Comparison of ENCODE assay signal across 1 cellular context in the genomic region with DNA sequence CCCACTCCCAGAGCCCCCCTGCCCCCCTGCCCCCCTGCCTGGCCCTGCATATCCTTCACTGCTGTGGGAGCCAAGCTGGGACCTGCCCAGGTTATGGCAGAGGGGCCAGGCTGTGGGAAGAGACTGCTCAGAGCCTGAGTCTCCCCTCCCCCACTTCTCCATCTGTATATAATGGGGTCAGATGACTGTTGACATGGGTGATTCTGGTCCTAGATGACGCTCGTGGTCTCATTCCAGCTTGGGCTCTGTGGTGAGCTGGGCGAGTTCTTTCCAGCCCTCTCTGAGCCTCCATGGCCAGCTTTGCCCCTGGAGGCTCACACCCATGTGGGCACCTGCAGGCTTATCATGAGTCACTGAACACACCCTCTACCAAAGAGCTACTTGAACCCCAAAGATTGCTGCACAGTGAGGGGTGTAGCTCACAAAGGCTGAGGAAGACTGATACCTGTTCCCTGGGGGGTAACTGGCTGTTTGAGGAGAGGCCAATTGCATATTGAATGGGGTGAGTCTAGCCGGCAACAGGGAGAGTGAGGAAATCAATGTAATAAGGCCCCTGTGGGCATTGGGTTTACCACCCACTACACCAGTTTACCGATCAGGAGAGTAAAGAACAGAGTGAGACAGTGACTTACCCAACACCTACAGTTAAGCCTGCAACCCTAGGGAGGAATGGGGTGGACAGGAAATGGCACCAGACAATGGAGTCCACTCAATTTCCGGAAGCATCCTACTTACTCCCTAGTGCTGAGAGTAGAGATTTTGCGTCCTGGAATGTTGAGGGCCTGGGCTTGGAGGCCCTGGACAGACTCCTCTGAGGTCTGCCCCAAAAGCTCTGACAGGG.
TF ChIP-seq lines count a peak whose summit lies in the region.

No MANE protein-coding gene starts in this region.

TF ChIP-seq in K562, 482 proteins besides CTCF, POLR2A, EP300 and RAD21 (continued from another document):
- 0 out of 2 replicates have a peak, but pooled peaks have one; percentile 48 for TF ChIP-seq HSF4 (CRISPR knock-in tag; IDR thresholded peaks at IDR 0.05; ENCODE audit: borderline replicate concordance)
- TF ChIP-seq RB1 (IDR thresholded peaks at IDR 0.05; ENCODE audit: low read depth), result no peak
- 0 out of 2 replicates have a peak, but pooled peaks have one; percentile 27 for TF ChIP-seq SMAD4 (CRISPR knock-in tag; conservative IDR thresholded peaks at IDR 0.05)
- no peak for TF ChIP-seq ZNF551 (CRISPR knock-in tag; IDR thresholded peaks at IDR 0.05)
- TF ChIP-seq ZC3H4 (CRISPR knock-in tag; IDR thresholded peaks at IDR 0.05; ENCODE audit: borderline replicate concordance), result no peak
- TF ChIP-seq, protein P1, sequence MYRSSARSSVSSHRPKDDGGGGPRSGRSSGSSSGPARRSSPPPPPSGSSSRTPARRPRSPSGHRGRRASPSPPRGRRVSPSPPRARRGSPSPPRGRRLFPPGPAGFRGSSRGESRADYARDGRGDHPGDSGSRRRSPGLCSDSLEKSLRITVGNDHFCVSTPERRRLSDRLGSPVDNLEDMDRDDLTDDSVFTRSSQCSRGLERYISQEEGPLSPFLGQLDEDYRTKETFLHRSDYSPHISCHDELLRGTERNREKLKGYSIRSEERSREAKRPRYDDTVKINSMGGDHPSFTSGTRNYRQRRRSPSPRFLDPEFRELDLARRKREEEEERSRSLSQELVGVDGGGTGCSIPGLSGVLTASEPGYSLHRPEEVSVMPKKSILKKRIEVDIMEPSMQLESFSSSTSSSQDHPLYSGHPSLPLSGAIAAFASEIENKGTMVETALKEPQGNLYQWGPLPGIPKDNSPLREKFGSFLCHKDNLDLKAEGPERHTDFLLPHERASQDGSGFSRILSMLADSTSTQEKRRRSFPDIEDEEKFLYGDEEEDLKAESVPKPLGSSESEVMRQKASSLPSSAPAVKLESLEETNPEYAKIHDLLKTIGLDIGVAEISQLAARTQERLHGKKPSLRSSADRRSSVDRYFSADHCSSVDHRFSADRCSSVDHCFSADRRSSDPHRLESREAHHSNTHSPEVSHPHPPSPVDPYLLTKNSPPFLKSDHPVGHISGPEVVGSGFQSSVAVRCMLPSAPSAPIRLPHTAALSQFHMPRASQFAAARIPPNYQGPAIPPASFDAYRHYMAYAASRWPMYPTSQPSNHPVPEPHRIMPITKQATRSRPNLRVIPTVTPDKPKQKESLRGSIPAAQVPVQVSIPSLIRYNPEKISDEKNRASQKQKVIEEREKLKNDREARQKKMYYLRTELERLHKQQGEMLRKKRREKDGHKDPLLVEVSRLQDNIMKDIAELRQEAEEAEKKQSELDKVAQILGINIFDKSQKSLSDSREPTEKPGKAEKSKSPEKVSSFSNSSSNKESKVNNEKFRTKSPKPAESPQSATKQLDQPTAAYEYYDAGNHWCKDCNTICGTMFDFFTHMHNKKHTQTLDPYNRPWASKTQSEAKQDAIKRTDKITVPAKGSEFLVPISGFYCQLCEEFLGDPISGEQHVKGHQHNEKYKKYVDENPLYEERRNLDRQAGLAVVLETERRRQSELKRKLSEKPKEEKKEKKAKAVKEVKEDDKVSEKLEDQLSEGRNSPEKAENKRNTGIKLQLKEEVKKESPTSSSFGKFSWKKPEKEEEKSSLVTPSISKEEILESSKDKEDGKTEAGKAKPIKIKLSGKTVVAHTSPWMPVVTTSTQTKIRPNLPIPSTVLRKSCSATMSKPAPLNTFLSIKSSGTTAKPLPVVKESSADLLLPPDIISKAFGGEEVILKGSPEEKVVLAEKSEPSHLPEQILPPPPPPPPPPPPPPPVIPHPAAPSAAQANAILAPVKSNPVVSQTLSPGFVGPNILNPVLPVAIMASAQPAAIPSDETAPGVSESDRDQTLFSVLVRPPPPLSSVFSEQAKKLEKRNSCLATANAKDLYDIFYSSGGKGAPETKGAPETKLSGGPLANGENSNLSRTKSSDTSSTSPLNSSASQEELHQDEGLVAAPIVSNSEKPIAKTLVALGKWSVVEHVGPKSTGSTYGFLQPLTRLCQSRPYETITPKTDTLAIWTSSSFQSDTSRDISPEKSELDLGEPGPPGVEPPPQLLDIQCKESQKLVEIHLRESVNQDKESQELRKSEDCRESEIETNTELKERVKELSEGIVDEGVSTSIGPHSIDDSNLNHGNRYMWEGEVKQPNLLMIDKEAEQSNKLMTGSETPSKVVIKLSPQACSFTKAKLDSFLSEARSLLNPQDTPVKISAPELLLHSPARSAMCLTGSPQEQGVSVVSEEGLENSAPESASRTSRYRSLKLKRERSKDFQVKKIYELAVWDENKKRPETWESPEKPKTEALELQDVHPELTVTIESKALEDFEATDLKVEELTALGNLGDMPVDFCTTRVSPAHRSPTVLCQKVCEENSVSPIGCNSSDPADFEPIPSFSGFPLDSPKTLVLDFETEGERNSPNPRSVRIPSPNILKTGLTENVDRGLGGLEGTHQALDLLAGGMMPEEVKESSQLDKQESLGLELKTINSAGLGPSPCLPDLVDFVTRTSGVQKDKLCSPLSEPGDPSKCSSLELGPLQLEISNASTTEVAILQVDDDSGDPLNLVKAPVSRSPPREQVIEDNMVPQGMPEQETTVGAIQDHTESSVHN (IDR thresholded peaks at IDR 0.05; ENCODE audit: borderline replicate concordance in 1 of 2, low read depth in 1 of 2), result no peak
- TF ChIP-seq U2AF2 (optimal IDR thresholded peaks at IDR 0.05; ENCODE audit: low read depth, low read length), result no peak
- no peak for TF ChIP-seq ZNF778 (CRISPR knock-in tag; IDR thresholded peaks at IDR 0.05)
- TF ChIP-seq PPARD (CRISPR knock-in tag; IDR thresholded peaks at IDR 0.05), result no peak
- TF ChIP-seq ATF6 (CRISPR knock-in tag; IDR thresholded peaks at IDR 0.05), result no peak
- TF ChIP-seq CEBPG (CRISPR knock-in tag; IDR thresholded peaks at IDR 0.05), result peak; percentile 9; the same call in 1 of the 2 replicates
- no peak for TF ChIP-seq CEBPG (tag; conservative IDR thresholded peaks at IDR 0.05 in 1 of 2, IDR thresholded peaks at IDR 0.05 in 1 of 2)
- TF ChIP-seq RBM14 (IDR thresholded peaks at IDR 0.05; ENCODE audit: borderline replicate concordance, insufficient read depth, low read depth, low read length), result no peak
- TF ChIP-seq CBFA2T3 (IDR thresholded peaks at IDR 0.05), result peak; percentile 18; the same call in 1 of the 2 replicates
- TF ChIP-seq PRDM10 (IDR thresholded peaks at IDR 0.05; ENCODE audit: partially characterized antibody), result peak; percentile 8
- TF ChIP-seq TAF1 (IDR thresholded peaks at IDR 0.05; ENCODE audit: control insufficient read depth, extremely low read depth, insufficient read depth, low read length, severe bottlenecking), result no peak
